In genomic region chr5:15384176-15384575, GRCh38 we compare ENCODE assay signal across 24 cellular contexts.
"Had no signal": no experiment of that assay in that cellular context is flagged by ENCODE, and none has a peak within 500 bp of the region (broad histone marks: within the 10 kb centered on the region; RNA-seq: fewer than 3 reads in every experiment).

No MANE protein-coding gene starts in this region.

- H3K9me3 ChIP-seq: colonic mucosa, esophagus muscularis mucosa, gastroesophageal sphincter, heart left ventricle, lower lobe of right lung, right atrium auricular region, suprapubic skin, transverse colon had no signal

- H3K4me2 ChIP-seq: hepatocyte, smooth muscle cell had no signal

- H3K27ac ChIP-seq: colonic mucosa, esophagus muscularis mucosa, foreskin keratinocyte, gastroesophageal sphincter, heart left ventricle, hepatocyte, lower lobe of right lung, parathyroid adenoma, right atrium auricular region, suprapubic skin, transverse colon had no signal

- H3K9ac ChIP-seq: parathyroid adenoma had no signal

- H2AFZ ChIP-seq: hepatocyte, parathyroid adenoma had no signal

- ATAC-seq: left colon; left ventricle myocardium superior; natural killer cell; stimulated activated naive CD8-positive, alpha-beta T cell treated with anti-CD3 and anti-CD28 coated beads, Interleukin-15, amount 100 ng/mL, for 72 hours had no signal

- H3K4me3 ChIP-seq: colonic mucosa, esophagus muscularis mucosa, gastroesophageal sphincter, heart left ventricle, hepatocyte, lower lobe of right lung, right atrium auricular region, smooth muscle cell, suprapubic skin, transverse colon had no signal

- H3K79me2 ChIP-seq: hepatocyte, parathyroid adenoma had no signal

- DNase-seq: colonic mucosa; effector CD8-positive, alpha-beta T cell; heart left ventricle; left colon; left ventricle myocardium superior; lower lobe of right lung; natural killer cell; stimulated activated CD4-positive, alpha-beta T cell treated with anti-CD3 and anti-CD28 coated beads, Interleukin-12 subunit alpha, Interleukin-12 subunit beta, amount 100 ng/mL, for 4 hours; stimulated activated CD4-positive, alpha-beta T cell treated with anti-CD3 and anti-CD28 coated beads, Interleukin-1b, Interleukin-23, amount 100 ng/mL, for 48 hours; stimulated activated CD4-positive, alpha-beta T cell treated with anti-CD3 and anti-CD28 coated beads, Interleukin-4, amount 100 ng/mL, for 1 hour; stimulated activated CD8-positive, alpha-beta memory T cell treated with anti-CD3 and anti-CD28 coated beads, Interleukin-4, amount 100 ng/mL, for 48 hours; stimulated activated naive CD4-positive, alpha-beta T cell; stimulated activated naive CD8-positive, alpha-beta T cell treated with anti-CD3 and anti-CD28 coated beads, Interleukin-15, amount 100 ng/mL, for 72 hours; transverse colon had no signal

- H3K4me1 Mint-ChIP-seq: natural killer cell; stimulated activated naive CD8-positive, alpha-beta T cell treated with anti-CD3 and anti-CD28 coated beads, Interleukin-15, amount 100 ng/mL, for 72 hours had no signal

- H3K27ac Mint-ChIP-seq: dendritic cell treated with granulocyte-macrophage colony-stimulating factor and Interleukin-4, amounts not matched to agents 40 ng/mL and 50 ng/mL, for 4 days; natural killer cell; progenitor cell of endocrine pancreas; stimulated activated naive CD8-positive, alpha-beta T cell treated with anti-CD3 and anti-CD28 coated beads, Interleukin-15, amount 100 ng/mL, for 72 hours had no signal

- H3K4me1 ChIP-seq: colonic mucosa, esophagus muscularis mucosa, foreskin keratinocyte, gastroesophageal sphincter, heart left ventricle, lower lobe of right lung, parathyroid adenoma, right atrium auricular region, suprapubic skin, transverse colon had no signal

- H3K27me3 ChIP-seq: colonic mucosa, esophagus muscularis mucosa, foreskin keratinocyte, gastroesophageal sphincter, heart left ventricle, hepatocyte, right atrium auricular region, suprapubic skin, transverse colon had no signal

- H3K4me3 Mint-ChIP-seq: dendritic cell treated with granulocyte-macrophage colony-stimulating factor and Interleukin-4, amounts not matched to agents 40 ng/mL and 50 ng/mL, for 4 days; natural killer cell; stimulated activated naive CD8-positive, alpha-beta T cell treated with anti-CD3 and anti-CD28 coated beads, Interleukin-15, amount 100 ng/mL, for 72 hours had no signal

- H3K27me3 Mint-ChIP-seq: dendritic cell treated with granulocyte-macrophage colony-stimulating factor and Interleukin-4, amounts not matched to agents 40 ng/mL and 50 ng/mL, for 4 days; stimulated activated naive CD8-positive, alpha-beta T cell treated with anti-CD3 and anti-CD28 coated beads, Interleukin-15, amount 100 ng/mL, for 72 hours had no signal

- H3K36me3 ChIP-seq: colonic mucosa, esophagus muscularis mucosa, gastroesophageal sphincter, heart left ventricle, lower lobe of right lung, right atrium auricular region, suprapubic skin, transverse colon had no signal
